9 cellular contexts compared by ENCODE assay signal in the genomic region with DNA sequence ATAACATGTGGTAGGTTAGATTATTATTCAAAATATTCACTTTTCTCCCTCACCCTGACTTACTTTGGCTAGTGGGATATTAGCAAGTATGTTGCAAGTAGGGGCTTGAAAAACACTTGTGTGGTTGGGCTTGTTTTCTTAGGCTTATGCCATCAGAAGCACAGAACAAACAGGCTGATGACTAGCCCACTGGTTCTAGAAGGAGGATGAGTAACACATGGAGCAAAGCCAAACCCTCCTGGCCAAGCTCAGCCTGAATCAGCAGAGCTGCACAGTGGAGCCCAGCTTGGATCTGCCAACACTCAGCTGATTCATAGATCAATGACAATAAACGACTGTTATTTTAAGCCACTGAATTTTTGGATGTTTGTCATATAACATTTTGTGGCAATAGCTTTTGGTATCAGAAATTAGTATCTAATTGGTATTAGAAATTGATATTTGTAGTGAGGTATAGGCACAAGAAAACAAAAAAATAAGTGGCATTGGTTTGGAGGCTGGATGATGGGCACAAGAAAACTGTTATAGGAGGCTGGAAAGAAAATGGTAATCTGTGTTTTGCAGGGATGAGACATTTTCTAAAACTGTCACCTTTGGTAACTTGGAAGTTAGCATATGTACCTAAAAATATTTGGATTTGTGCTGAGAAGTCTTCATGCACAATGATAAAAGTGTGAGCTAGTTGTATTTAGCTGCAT. TPM values are rescaled to one million over a fixed set of nuclear protein-coding genes. Genes with fewer than 3 reads are reported as not detected.
DNase-seq lines count a peak whose midpoint lies in the region; ATAC-seq and TF ChIP-seq lines count a peak whose summit lies in the region.
"Had no signal": no experiment of that assay in that cellular context is flagged by ENCODE, and none has a peak within 500 bp of the region (broad histone marks: within the 10 kb centered on the region; RNA-seq: fewer than 3 reads in every experiment).

No MANE protein-coding gene starts in this region.

- H3K9me3 Mint-ChIP-seq in MCF 10A (ENCODE audit: unreplicated experiment), result no peaks in the 10 kb centered on the region

- H3K27me3 ChIP-seq in vagina, result no peaks in the 10 kb centered on the region

- TF ChIP-seq CTCF in MCF 10A (IDR thresholded peaks at IDR 0.05; ENCODE audit: unreplicated experiment), result no peak
- no peak for TF ChIP-seq CTCF in vagina (IDR thresholded peaks at IDR 0.05)

- H3K27me3 Mint-ChIP-seq in MCF 10A (ENCODE audit: insufficient read depth, unreplicated experiment), result no peaks in the 10 kb centered on the region

- peak overlapping the region; percentile 14 for H3K27ac Mint-ChIP-seq in MCF 10A (ENCODE audit: low read depth, unreplicated experiment)

- H3K27ac ChIP-seq in vagina, result peak overlapping the region; percentile 13
- H3K27ac ChIP-seq: C4-2B had no signal

- DNase-seq in NCI-H510A treated with DMSO at 0.1 percent for 48 hours (lab: John Stamatoyannopoulos, UW) (peak; percentile 13), NCI-H510A (lab: John Stamatoyannopoulos, UW) (no peak), MCF 10A (ENCODE audit: unreplicated experiment) (peak; percentile 99), left colon (peak; percentile 12 to 31), vagina (ENCODE audit: extremely low spot score in 2 of 2) (no peak), iPS-NIHi11 (ENCODE audit: low spot score) (no peak)

- peaks cover 18% of the 10 kb centered on the region for H3K4me1 ChIP-seq in vagina

- no peaks in the 10 kb centered on the region for H3K36me3 Mint-ChIP-seq in MCF 10A (ENCODE audit: insufficient read depth, unreplicated experiment)

- peaks cover 20% of the 10 kb centered on the region for H3K4me1 Mint-ChIP-seq in MCF 10A (ENCODE audit: insufficient read depth, unreplicated experiment)

- intact Hi-C loops in MCF 10A (cut with micrococcal nuclease), result loop anchor here (5.0 kb wide), 1 partner anchor 46 kb away; the partner anchor contains the start of gene ZBED3
- intact Hi-C loops in left colon (cut with DNase I, micrococcal nuclease), result no loop called here
- intact Hi-C loops in vagina (cut with DNase I), result no loop called here

- H3K4me3 ChIP-seq in vagina, result no peak overlapping the region

- no peaks in the 10 kb centered on the region for H3K9me3 ChIP-seq in vagina

- CTCF ChIA-PET in MCF 10A (lab: Yijun Ruan, JAX), result interaction anchor here (0.5 to 3.6 kb wide), 6 partner anchors 11 to 787 kb away, joined by 3 to 25 read pairs (median 4); partner anchors contain the start of gene WDR41

- H3K4me3 Mint-ChIP-seq in MCF 10A (ENCODE audit: unreplicated experiment), result no peak overlapping the region

- no peaks in the 10 kb centered on the region for H3K36me3 ChIP-seq in vagina

- ATAC-seq in left colon (no peak), GM19023 (IDR thresholded peaks at IDR 0.05; ENCODE audit: unreplicated experiment) (no peak), GM21723 (IDR thresholded peaks at IDR 0.05; ENCODE audit: unreplicated experiment) (no peak)

- TF ChIP-seq POLR2A in vagina (IDR thresholded peaks at IDR 0.05), result no peak

- no TSS peak for BruUV-seq in MCF 10A (replicated peaks; lab: Mats Ljungman, UMichigan)

- POLR2A ChIA-PET in MCF 10A (lab: Yijun Ruan, JAX), result interaction anchor here (0.7 to 4.0 kb wide), 11 partner anchors 9 to 359 kb away, joined by 3 to 18 read pairs (median 4); partner anchors contain the start of genes WDR41 and ZBED3

RNA-seq across cellular contexts. Expression of gene ZBED3, which starts 46.1 kb away (rescaled TPM):
- total RNA-seq in MCF 10A (2022), result 9.8 and 14.8 TPM in 2 replicates
- total RNA-seq in left colon, result 1 to 10 TPM; 8.1 to 9.5 TPM
- 9.1 TPM for total RNA-seq in vagina

Comparison
In these comparisons a context has a peak if more than half of its experiments do, and no peak if none do; other contexts are left out.
1. DNase-seq: peak in NCI-H510A treated with DMSO at 0.1 percent for 48 hours (single experiment), MCF 10A (single experiment) and left colon (2 of 2); none in NCI-H510A (single experiment), vagina (0 of 2) and iPS-NIHi11 (single experiment).